ENCODE assay signal across 27 cellular contexts in the genomic region with DNA sequence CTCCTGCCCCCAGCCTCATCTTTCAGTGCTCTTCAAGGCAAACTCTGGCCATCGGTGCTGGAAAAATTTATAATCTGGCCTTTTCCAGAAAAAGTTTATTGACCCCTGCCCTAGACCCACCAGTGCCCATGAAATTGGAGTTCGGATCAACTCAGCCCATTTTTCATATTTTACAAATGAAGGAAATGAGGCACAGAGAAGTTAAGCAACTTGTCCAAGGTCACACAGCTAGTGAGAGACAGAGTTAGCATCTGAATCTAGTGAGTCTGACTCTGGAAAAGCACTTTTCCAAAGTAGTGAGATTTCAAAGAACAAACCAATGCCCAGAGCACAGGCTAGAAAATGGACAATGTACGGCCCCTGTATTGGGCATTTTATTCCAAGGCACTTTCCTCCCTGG.
DNase-seq lines count a peak whose midpoint lies in the region; ATAC-seq, FAIRE-seq and TF ChIP-seq lines count a peak whose summit lies in the region.
"Had no signal": no experiment of that assay in that cellular context is flagged by ENCODE, and none has a peak within 500 bp of the region (broad histone marks: within the 10 kb centered on the region; RNA-seq: fewer than 3 reads in every experiment).

No MANE protein-coding gene starts in this region.

- in situ Hi-C loops in HepG2 (cut with HindIII; ENCODE audit: extremely low pct_ligation_motif_present, low pct_unique_long_range_greater_than_20kb): no loop called here

- no peak for TF ChIP-seq EP300 in HepG2 (IDR thresholded peaks at IDR 0.05; ENCODE audit: low read depth in 2 of 2, low read length in 2 of 2)
- no peak for TF ChIP-seq EP300 in HepG2 (CRISPR knock-in tag; IDR thresholded peaks at IDR 0.05; ENCODE audit: borderline replicate concordance)

- H3K4me1 ChIP-seq in HepG2 (ENCODE audit: insufficient read depth, low read length): peaks cover 34% of the 10 kb centered on the region
- H3K4me1 ChIP-seq in right lobe of liver: peaks cover 0 to 39% (median 15%) of the 10 kb centered on the region in 4 donors
- H3K4me1 ChIP-seq in body of pancreas: peaks cover 29% of the 10 kb centered on the region
- peaks cover 20 to 25% (median 21%) of the 10 kb centered on the region in 3 donors for H3K4me1 ChIP-seq in pancreas
- H3K4me1 ChIP-seq: BLaER1 treated with 17β-estradiol and CSF1 and Interleukin-3, amounts not matched to agents 10 nM and 100 nM; HAP-1 had no signal

- no peaks in the 10 kb centered on the region for H3K27me3 Mint-ChIP-seq in activated T-cell treated with anti-CD3 and anti-CD28 coated beads, Interleukin-2, amount 50 U/mL, for 24 hours
- H3K27me3 Mint-ChIP-seq: CD4-positive, alpha-beta T cell; CD8-positive, alpha-beta memory T cell had no signal

- no peak overlapping the region for H3K4me2 ChIP-seq in HepG2 (ENCODE audit: low read depth, low read length)
- H3K4me2 ChIP-seq: BLaER1 treated with 17β-estradiol and CSF1 and Interleukin-3, amounts not matched to agents 10 nM and 100 nM; GM23338 had no signal

- H3K27me3 ChIP-seq in HepG2 (ENCODE audit: control insufficient read depth in 1 of 2, insufficient read depth in 2 of 2, low read length in 2 of 2) (peaks cover 11 to 65% of the 10 kb centered on the region in 2 experiments; a peak in 4 of 5 replicates), right lobe of liver (no peaks in the 10 kb centered on the region), body of pancreas (no peaks in the 10 kb centered on the region), pancreas (no peaks in the 10 kb centered on the region)
- H3K27me3 ChIP-seq: BE2C had no signal

- BruUV-seq in HepG2 (replicated peaks; lab: Mats Ljungman, UMichigan): no TSS peak

- no peaks in the 10 kb centered on the region for H3K36me3 Mint-ChIP-seq in activated T-cell treated with anti-CD3 and anti-CD28 coated beads, Interleukin-2, amount 50 U/mL, for 24 hours (ENCODE audit: low read depth)
- H3K36me3 Mint-ChIP-seq: CD14-positive monocyte; CD8-positive, alpha-beta memory T cell had no signal

- H3K27ac ChIP-seq in HepG2 (ENCODE audit: extremely low read length, insufficient read depth, low read length): no peak overlapping the region
- peak overlapping the region in 1 of 3 donors; percentile 96 for H3K27ac ChIP-seq in right lobe of liver
- peak overlapping the region in 3 of 4 donors; percentile 69 to 78 (median 74) for H3K27ac ChIP-seq in body of pancreas
- peak overlapping the region in 3 of 4 donors; percentile 74 to 84 (median 82) for H3K27ac ChIP-seq in pancreas
- H3K27ac ChIP-seq: 22Rv1; BLaER1 treated with 17β-estradiol and CSF1 and Interleukin-3, amounts not matched to agents 10 nM and 100 nM had no signal

- no peaks in the 10 kb centered on the region for H3K4me1 Mint-ChIP-seq in activated T-cell treated with anti-CD3 and anti-CD28 coated beads, Interleukin-2, amount 50 U/mL, for 24 hours (ENCODE audit: low read depth)
- H3K4me1 Mint-ChIP-seq: CD14-positive monocyte; CD8-positive, alpha-beta memory T cell had no signal

- CTCF ChIA-PET in HepG2 (lab: Yijun Ruan, JAX; ENCODE audit: low intra/inter-chr PET ratio, low total read pairs): no interaction called here

- H3K36me3 ChIP-seq in HepG2 (replicated peaks in 1 of 2; ENCODE audit: control insufficient read depth in 1 of 2, insufficient read depth in 2 of 2, low read length in 2 of 2) (no peaks in the 10 kb centered on the region), right lobe of liver (no peaks in the 10 kb centered on the region), body of pancreas (replicated peaks in 1 of 2; ENCODE audit: insufficient read depth in 1 of 2, low read depth in 2 of 2) (no peaks in the 10 kb centered on the region), pancreas (no peaks in the 10 kb centered on the region)
- H3K36me3 ChIP-seq: BE2C; BLaER1 treated with 17β-estradiol and CSF1 and Interleukin-3, amounts not matched to agents 10 nM and 100 nM; HAP-1 had no signal

- DNase-seq in HepG2 (ENCODE audit: low spot score) (no peak), right lobe of liver (no peak), body of pancreas (no peak), pancreas (no peak)
- no peak for DNase-seq in activated T-cell treated with anti-CD3 and anti-CD28 coated beads, Interleukin-2, amount 50 U/mL, for 24 hours
- DNase-seq: ACHN; AML-193; BE2C; Calu3; CD4-positive, alpha-beta T cell; CD8-positive, alpha-beta memory T cell; DMS53; DMS79 treated with DMSO at 0.1 percent for 48 hours; GF-D8 had no signal

- no peak overlapping the region for H3K4me3 ChIP-seq in HepG2 (replicated peaks in 1 of 3; ENCODE audit: insufficient read depth in 1 of 3, low read depth in 2 of 3, low read length in 3 of 3)
- no peak overlapping the region for H3K4me3 ChIP-seq in right lobe of liver
- no peak overlapping the region for H3K4me3 ChIP-seq in body of pancreas
- no peak overlapping the region for H3K4me3 ChIP-seq in pancreas
- H3K4me3 ChIP-seq: BLaER1 treated with 17β-estradiol and CSF1 and Interleukin-3, amounts not matched to agents 10 nM and 100 nM; GM23338; HAP-1 had no signal

- TF ChIP-seq CTCF in HepG2 (CRISPR knock-in tag; IDR thresholded peaks at IDR 0.05): no peak
- TF ChIP-seq CTCF in right lobe of liver (IDR thresholded peaks at IDR 0.05): no peak
- no peak for TF ChIP-seq CTCF in body of pancreas (IDR thresholded peaks at IDR 0.05)
- no peak for TF ChIP-seq CTCF in pancreas (IDR thresholded peaks at IDR 0.05)

- H3K9me3 Mint-ChIP-seq in activated T-cell treated with anti-CD3 and anti-CD28 coated beads, Interleukin-2, amount 50 U/mL, for 24 hours: no peaks in the 10 kb centered on the region
- H3K9me3 Mint-ChIP-seq: CD4-positive, alpha-beta T cell; CD8-positive, alpha-beta memory T cell; GM23338 had no signal

- no peak for ATAC-seq in HepG2
- ATAC-seq in right lobe of liver: no peak
- no peak for ATAC-seq in body of pancreas
- no peak for ATAC-seq in pancreas
- ATAC-seq in HG03442 (IDR thresholded peaks at IDR 0.05; ENCODE audit: unreplicated experiment): no peak
- no peak for ATAC-seq in GM18517 (IDR thresholded peaks at IDR 0.05; ENCODE audit: unreplicated experiment)
- no peak for ATAC-seq in GM18861 (IDR thresholded peaks at IDR 0.05; ENCODE audit: unreplicated experiment)
- ATAC-seq: GM23338 had no signal

- TF ChIP-seq RAD21 in HepG2 (CRISPR knock-in tag; IDR thresholded peaks at IDR 0.05): no peak

- 67% methylated on average over 3 of the region's 3 CpGs for WGBS in HepG2 (ENCODE audit: low lambda C conversion rate)
- WGBS in right lobe of liver (ENCODE audit: insufficient coverage, low coverage, low lambda C conversion rate, missing lambda C conversion rate): 61% methylated on average over 3 of the region's 3 CpGs
- WGBS in body of pancreas, 2 donors: 58 to 64% methylated on average over 3 of the region's 3 CpGs
- whole genome bisulfite sequencing in pancreas, 2 donors: 64 to 65% methylated on average over 3 of the region's 3 CpGs

- POLR2A ChIA-PET in HepG2 (lab: Yijun Ruan, JAX): no interaction called here

- H2AFZ ChIP-seq in HepG2 (ENCODE audit: low read length): no peak overlapping the region
- H2AFZ ChIP-seq: GM23338 had no signal

- H3K9me3 ChIP-seq in HepG2 (ENCODE audit: low read length) (no peaks in the 10 kb centered on the region), right lobe of liver (no peaks in the 10 kb centered on the region), body of pancreas (no peaks in the 10 kb centered on the region), pancreas (no peaks in the 10 kb centered on the region)
- H3K9me3 ChIP-seq: BE2C, HAP-1 had no signal

- no peak for FAIRE-seq in HepG2 (lab: Jason Lieb, UNC)
- no peak for FAIRE-seq in pancreas (lab: Jason Lieb, UNC)
- FAIRE-seq: A204.1, GM12891, GM18507, GM19239, H54 had no signal

- intact Hi-C loops in HepG2 (cut with micrococcal nuclease; ENCODE audit: unreplicated experiment) (no loop called here), right lobe of liver (cut with DNase I) (no loop called here), body of pancreas (cut with DNase I) (no loop called here), pancreas (cut with DNase I) (no loop called here)

- H3K4me3 Mint-ChIP-seq in activated T-cell treated with anti-CD3 and anti-CD28 coated beads, Interleukin-2, amount 50 U/mL, for 24 hours: no peak overlapping the region
- H3K4me3 Mint-ChIP-seq: CD14-positive monocyte; CD4-positive, alpha-beta T cell; CD8-positive, alpha-beta memory T cell; GM23338 had no signal

- no peaks in the 10 kb centered on the region for H4K20me1 ChIP-seq in HepG2 (ENCODE audit: insufficient read depth, low read length)
- H4K20me1 ChIP-seq: BLaER1 treated with 17β-estradiol and CSF1 and Interleukin-3, amounts not matched to agents 10 nM and 100 nM had no signal

- H3K79me2 ChIP-seq in HepG2 (ENCODE audit: insufficient read depth, low read length): no peaks in the 10 kb centered on the region

- no peak overlapping the region for H3K27ac Mint-ChIP-seq in activated T-cell treated with anti-CD3 and anti-CD28 coated beads, Interleukin-2, amount 50 U/mL, for 24 hours
- H3K27ac Mint-ChIP-seq: CD14-positive monocyte; CD4-positive, alpha-beta T cell; CD8-positive, alpha-beta memory T cell; GM23338 had no signal

- no peak for TF ChIP-seq POLR2A in HepG2 (IDR thresholded peaks at IDR 0.05; ENCODE audit: insufficient read depth in 1 of 2, low read depth in 2 of 2, low read length in 2 of 2)
- TF ChIP-seq POLR2A in right lobe of liver (IDR thresholded peaks at IDR 0.05): no peak
- TF ChIP-seq POLR2A in body of pancreas (IDR thresholded peaks at IDR 0.05): no peak

- H3K9ac ChIP-seq in HepG2 (ENCODE audit: insufficient read depth, low read depth, low read length): no peak overlapping the region
- H3K9ac ChIP-seq: BLaER1 treated with 17β-estradiol and CSF1 and Interleukin-3, amounts not matched to agents 10 nM and 100 nM had no signal

TF ChIP-seq in HepG2, 621 proteins besides CTCF, POLR2A, EP300 and RAD21:
- TF ChIP-seq ZNF768 (CRISPR knock-in tag; IDR thresholded peaks at IDR 0.05) (peak; percentile 41; the same call in 1 of the 2 replicates), KDM4B (CRISPR knock-in tag; IDR thresholded peaks at IDR 0.05) (no peak)
